Comparison of ENCODE assay signal across 10 cellular contexts in the genomic region with DNA sequence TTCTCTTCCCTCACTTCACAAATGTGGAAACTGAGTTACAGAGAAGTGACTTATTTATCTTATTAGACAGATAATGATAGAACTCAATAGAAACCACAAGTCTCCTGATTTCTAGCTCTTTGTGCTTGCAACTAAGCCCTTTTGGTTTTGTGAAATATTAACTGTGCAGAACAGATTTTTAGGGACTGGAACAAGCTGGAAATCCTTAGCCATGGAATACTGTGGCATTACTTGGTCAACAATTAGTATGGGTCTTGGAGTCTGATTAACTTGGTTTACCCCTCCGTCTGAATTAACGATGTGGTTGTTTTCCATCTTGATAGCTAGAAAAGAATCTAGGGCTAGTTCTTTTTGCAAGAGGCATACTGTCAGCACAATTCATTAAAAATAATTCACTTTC. TPM values are rescaled to one million over a fixed set of nuclear protein-coding genes. Genes with fewer than 3 reads are reported as not detected.
DNase-seq lines count a peak whose midpoint lies in the region; ATAC-seq, FAIRE-seq and TF ChIP-seq lines count a peak whose summit lies in the region.
"Had no signal": no experiment of that assay in that cellular context is flagged by ENCODE, and none has a peak within 500 bp of the region (broad histone marks: within the 10 kb centered on the region; RNA-seq: fewer than 3 reads in every experiment).

No MANE protein-coding gene starts in this region.

- no peaks in the 10 kb centered on the region for H3K27me3 Mint-ChIP-seq in activated naive CD8-positive, alpha-beta T cell treated with anti-CD3 and anti-CD28 coated beads, Interleukin-2, amount 10 ng/mL, durations not matched to agents 7 days and 5 days
- no peaks in the 10 kb centered on the region for H3K27me3 Mint-ChIP-seq in stimulated activated memory B cell treated with anti-CD40 and anti-IgM and Interleukin-4, amounts not matched to agents 10 μg/mL and 1 μg/mL and 100 μg/mL, for 72 hours

- no peak for DNase-seq in SK-N-SH
- no peak for DNase-seq in activated naive CD8-positive, alpha-beta T cell treated with anti-CD3 and anti-CD28 coated beads, Interleukin-2, amount 10 ng/mL, durations not matched to agents 7 days and 5 days
- DNase-seq in kidney: no peak
- DNase-seq in central memory CD4-positive, alpha-beta T cell: no peak
- DNase-seq: hippocampal formation, NCI-H446 treated with DMSO at 0.1 percent for 48 hours had no signal

- H3K9me2 ChIP-seq in SK-N-SH: no peaks in the 10 kb centered on the region

- no peak overlapping the region for H2AFZ ChIP-seq in SK-N-SH (ENCODE audit: low read depth)

- 94% methylated on average over 2 of the region's 2 CpGs for WGBS in SK-N-SH (ENCODE audit: low lambda C conversion rate)

- peak overlapping the region; percentile 74 for H3K4me2 ChIP-seq in SK-N-SH

- TF ChIP-seq CTCF in SK-N-SH (IDR thresholded peaks at IDR 0.05) (no peak), kidney (IDR thresholded peaks at IDR 0.05; ENCODE audit: borderline replicate concordance, extremely low read depth, insufficient read depth) (no peak)

- H3K27ac ChIP-seq in SK-N-SH (ENCODE audit: low read depth in 2 of 2, low read length in 1 of 2) (peak overlapping the region; percentile 97 to 100; a peak in 3 of 4 replicates), kidney (ENCODE audit: low read depth in 2 of 2, low read length in 2 of 2) (peak overlapping the region; percentile 99 to 100)

- peak overlapping the region; percentile 97 for H3K4me3 Mint-ChIP-seq in activated naive CD8-positive, alpha-beta T cell treated with anti-CD3 and anti-CD28 coated beads, Interleukin-2, amount 10 ng/mL, durations not matched to agents 7 days and 5 days
- H3K4me3 Mint-ChIP-seq in stimulated activated memory B cell treated with anti-CD40 and anti-IgM and Interleukin-4, amounts not matched to agents 10 μg/mL and 1 μg/mL and 100 μg/mL, for 72 hours: no peak overlapping the region

- ATAC-seq in SK-N-SH treated with all-trans-retinoic acid at 6 μM for 48 hours: no peak
- no peak for ATAC-seq in activated naive CD8-positive, alpha-beta T cell treated with anti-CD3 and anti-CD28 coated beads, Interleukin-2, amount 10 ng/mL, durations not matched to agents 7 days and 5 days (ENCODE audit: low read depth)
- ATAC-seq in stimulated activated memory B cell treated with anti-CD40 and anti-IgM and Interleukin-4, amounts not matched to agents 10 μg/mL and 1 μg/mL and 100 μg/mL, for 72 hours: no peak
- ATAC-seq in HG02852 (IDR thresholded peaks at IDR 0.05; ENCODE audit: unreplicated experiment): no peak
- no peak for ATAC-seq in GM21390 (IDR thresholded peaks at IDR 0.05; ENCODE audit: unreplicated experiment)

- H3K4me1 Mint-ChIP-seq in activated naive CD8-positive, alpha-beta T cell treated with anti-CD3 and anti-CD28 coated beads, Interleukin-2, amount 10 ng/mL, durations not matched to agents 7 days and 5 days: peaks cover 34% of the 10 kb centered on the region
- H3K4me1 Mint-ChIP-seq in stimulated activated memory B cell treated with anti-CD40 and anti-IgM and Interleukin-4, amounts not matched to agents 10 μg/mL and 1 μg/mL and 100 μg/mL, for 72 hours: peaks cover 41% of the 10 kb centered on the region

- POLR2A ChIA-PET in SK-N-SH (lab: Yijun Ruan, JAX): interaction anchor here (1.1 kb wide), 1 partner anchor 187 kb away, joined by 5 read pairs; no protein-coding TSS in a partner anchor
- POLR2A ChIA-PET in activated naive CD8-positive, alpha-beta T cell treated with anti-CD3 and anti-CD28 coated beads, Interleukin-2, amount 10 ng/mL, durations not matched to agents 7 days and 5 days (lab: Charles Lee): interaction anchor here (0.7 to 1.6 kb wide), 3 partner anchors 17 to 187 kb away, joined by 3 to 8 read pairs (median 7); no protein-coding TSS in a partner anchor

- peaks cover 5% of the 10 kb centered on the region for H3K36me3 Mint-ChIP-seq in activated naive CD8-positive, alpha-beta T cell treated with anti-CD3 and anti-CD28 coated beads, Interleukin-2, amount 10 ng/mL, durations not matched to agents 7 days and 5 days
- H3K36me3 Mint-ChIP-seq in stimulated activated memory B cell treated with anti-CD40 and anti-IgM and Interleukin-4, amounts not matched to agents 10 μg/mL and 1 μg/mL and 100 μg/mL, for 72 hours: no peaks in the 10 kb centered on the region

- CTCF ChIA-PET in SK-N-SH (lab: Yijun Ruan, JAX): interaction anchor here (1.6 to 1.8 kb wide), 2 partner anchors 70 to 75 kb away, joined by 5 to 10 read pairs; no protein-coding TSS in a partner anchor

- H3K27ac Mint-ChIP-seq in activated naive CD8-positive, alpha-beta T cell treated with anti-CD3 and anti-CD28 coated beads, Interleukin-2, amount 10 ng/mL, durations not matched to agents 7 days and 5 days: no peak overlapping the region
- peak overlapping the region; percentile 98 for H3K27ac Mint-ChIP-seq in stimulated activated memory B cell treated with anti-CD40 and anti-IgM and Interleukin-4, amounts not matched to agents 10 μg/mL and 1 μg/mL and 100 μg/mL, for 72 hours

- H3K27me3 ChIP-seq in SK-N-SH (ENCODE audit: insufficient read depth): no peaks in the 10 kb centered on the region

- TF ChIP-seq RAD21 in SK-N-SH (IDR thresholded peaks at IDR 0.05; ENCODE audit: low read length): no peak

- H3K9me3 ChIP-seq in SK-N-SH (no peaks in the 10 kb centered on the region), kidney (ENCODE audit: control insufficient read depth in 1 of 2, low read length in 2 of 2) (no peaks in the 10 kb centered on the region)

- H3F3A ChIP-seq in SK-N-SH (replicated peaks; ENCODE audit: insufficient read depth): peaks cover 39% of the 10 kb centered on the region

- no peak overlapping the region; the same call in 1 of the 2 replicates for H3K9ac ChIP-seq in SK-N-SH
- peak overlapping the region; percentile 51 to 93 for H3K9ac ChIP-seq in kidney (ENCODE audit: low read length in 2 of 2)

- peaks cover 20% of the 10 kb centered on the region; the same call in 1 of the 2 replicates for H4K20me1 ChIP-seq in SK-N-SH (ENCODE audit: insufficient read depth)

- no peaks in the 10 kb centered on the region for H3K36me3 ChIP-seq in SK-N-SH (replicated peaks in 1 of 2; ENCODE audit: control insufficient read depth in 1 of 2, insufficient read depth in 2 of 2, low read length in 1 of 2)
- no peaks in the 10 kb centered on the region for H3K36me3 ChIP-seq in kidney (ENCODE audit: control insufficient read depth in 1 of 2, insufficient read depth in 2 of 2, low read length in 2 of 2)

- no peak for TF ChIP-seq EP300 in SK-N-SH (IDR thresholded peaks at IDR 0.05; ENCODE audit: borderline replicate concordance in 1 of 2, low read depth in 1 of 2, low read length in 1 of 2)

- H3K4me3 ChIP-seq in SK-N-SH (ENCODE audit: low read depth in 2 of 2, low read length in 1 of 2): peak overlapping the region in 1 of 2 experiments; percentile 92; a peak in 2 of 4 replicates
- peak overlapping the region; percentile 61 to 94 for H3K4me3 ChIP-seq in kidney (ENCODE audit: low read length in 2 of 2)

- intact Hi-C loops in kidney (cut with DNase I): no loop called here

- H3K79me2 ChIP-seq in SK-N-SH (ENCODE audit: insufficient read depth): peaks cover 31% of the 10 kb centered on the region

- H3K9me3 Mint-ChIP-seq in activated naive CD8-positive, alpha-beta T cell treated with anti-CD3 and anti-CD28 coated beads, Interleukin-2, amount 10 ng/mL, durations not matched to agents 7 days and 5 days: no peaks in the 10 kb centered on the region
- no peaks in the 10 kb centered on the region for H3K9me3 Mint-ChIP-seq in stimulated activated memory B cell treated with anti-CD40 and anti-IgM and Interleukin-4, amounts not matched to agents 10 μg/mL and 1 μg/mL and 100 μg/mL, for 72 hours

- H3K4me1 ChIP-seq in SK-N-SH (ENCODE audit: control insufficient read depth in 1 of 2, insufficient read depth in 2 of 2, low read depth in 1 of 2, low read length in 1 of 2): peaks cover 17 to 25% of the 10 kb centered on the region in 2 experiments; a peak in 3 of 4 replicates
- peaks cover 12 to 14% of the 10 kb centered on the region in 2 donors for H3K4me1 ChIP-seq in kidney (ENCODE audit: control insufficient read depth in 1 of 2, insufficient read depth in 1 of 2, low read depth in 1 of 2, low read length in 2 of 2)

- no peak for FAIRE-seq in kidney (lab: Jason Lieb, UNC)

TF ChIP-seq in SK-N-SH, 30 proteins besides CTCF, POLR2A, EP300 and RAD21 (continues in another document):
- TF ChIP-seq RCOR1 (IDR thresholded peaks at IDR 0.05; ENCODE audit: low read length) (no peak), TEAD4 (IDR thresholded peaks at IDR 0.05; ENCODE audit: borderline replicate concordance, insufficient read depth) (no peak), FOSL2 (IDR thresholded peaks at IDR 0.05; ENCODE audit: borderline replicate concordance, low read depth) (no peak), YY1 (IDR thresholded peaks at IDR 0.05; ENCODE audit: low read depth) (no peak), GATA2 (CRISPR knock-in tag; IDR thresholded peaks at IDR 0.05) (no peak), TCF12 (IDR thresholded peaks at IDR 0.05) (no peak)

TF ChIP-seq in SK-N-SH treated with all-trans-retinoic acid at 6 μM for 48 hours, 23 proteins besides CTCF, POLR2A, EP300 and RAD21 (continues in another document):
- TF ChIP-seq, protein P1, sequence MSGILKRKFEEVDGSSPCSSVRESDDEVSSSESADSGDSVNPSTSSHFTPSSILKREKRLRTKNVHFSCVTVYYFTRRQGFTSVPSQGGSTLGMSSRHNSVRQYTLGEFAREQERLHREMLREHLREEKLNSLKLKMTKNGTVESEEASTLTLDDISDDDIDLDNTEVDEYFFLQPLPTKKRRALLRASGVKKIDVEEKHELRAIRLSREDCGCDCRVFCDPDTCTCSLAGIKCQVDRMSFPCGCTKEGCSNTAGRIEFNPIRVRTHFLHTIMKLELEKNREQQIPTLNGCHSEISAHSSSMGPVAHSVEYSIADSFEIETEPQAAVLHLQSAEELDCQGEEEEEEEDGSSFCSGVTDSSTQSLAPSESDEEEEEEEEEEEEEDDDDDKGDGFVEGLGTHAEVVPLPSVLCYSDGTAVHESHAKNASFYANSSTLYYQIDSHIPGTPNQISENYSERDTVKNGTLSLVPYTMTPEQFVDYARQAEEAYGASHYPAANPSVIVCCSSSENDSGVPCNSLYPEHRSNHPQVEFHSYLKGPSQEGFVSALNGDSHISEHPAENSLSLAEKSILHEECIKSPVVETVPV (CRISPR knock-in tag; IDR thresholded peaks at IDR 0.05): no peak
- no peak for TF ChIP-seq ZC3H10 (CRISPR knock-in tag; IDR thresholded peaks at IDR 0.05)
- no peak for TF ChIP-seq ZNF70 (CRISPR knock-in tag; IDR thresholded peaks at IDR 0.05)
- no peak for TF ChIP-seq RARB (CRISPR knock-in tag; IDR thresholded peaks at IDR 0.05)

RNA-seq across cellular contexts. Expression of a gene that starts 0.6 kb away (rescaled TPM):
- polyA plus RNA-seq in SK-N-SH (2012; rRNA removed) (5.8 and 6.9 TPM in 2 replicates), kidney (ENCODE audit: insufficient read depth, low read depth, low replicate concordance) (23.5 TPM)
- 5.9 and 7.6 TPM in 2 replicates for polyA plus RNA-seq in SK-N-SH (2012; cell fraction: cytosol; rRNA removed)
- 5.0 and 8.3 TPM in 2 replicates for polyA plus RNA-seq in SK-N-SH (2012; cell fraction: nucleus; rRNA removed)
- 10 to 100 TPM; 16.2 TPM for total RNA-seq in activated naive CD8-positive, alpha-beta T cell treated with anti-CD3 and anti-CD28 coated beads, Interleukin-2, amount 10 ng/mL, durations not matched to agents 7 days and 5 days
- 100 TPM for total RNA-seq in kidney
